9 cellular contexts compared by ENCODE assay signal in genomic region chr1:111032295-111032897, GRCh38.
DNase-seq lines count a peak whose midpoint lies in the region; ATAC-seq, FAIRE-seq and TF ChIP-seq lines count a peak whose summit lies in the region.
"Had no signal": no experiment of that assay in that cellular context is flagged by ENCODE, and none has a peak within 500 bp of the region (broad histone marks: within the 10 kb centered on the region; RNA-seq: fewer than 3 reads in every experiment).

No MANE protein-coding gene starts in this region.

- no peak overlapping the region for H2BK20ac ChIP-seq in H1 (ENCODE audit: low read length)

- H3K4me1 ChIP-seq in SK-N-SH (ENCODE audit: control insufficient read depth in 1 of 2, insufficient read depth in 2 of 2, low read depth in 1 of 2, low read length in 1 of 2), result no peaks in the 10 kb centered on the region
- H3K4me1 ChIP-seq in H1 (replicated peaks in 1 of 4; ENCODE audit: control insufficient read depth in 3 of 4, insufficient read depth in 4 of 4, low read length in 3 of 4), result no peaks in the 10 kb centered on the region
- H3K4me1 ChIP-seq in neural progenitor cell, result no peaks in the 10 kb centered on the region

- H3K27me3 Mint-ChIP-seq in activated CD4-positive, alpha-beta memory T cell treated with anti-CD3 and anti-CD28 coated beads, Interleukin-2, amount 10 ng/mL, durations not matched to agents 7 days and 5 days, result peaks cover 36% of the 10 kb centered on the region
- peaks cover 23% of the 10 kb centered on the region for H3K27me3 Mint-ChIP-seq in activated CD4-positive, alpha-beta memory T cell treated with anti-CD3 and anti-CD28 coated beads for 36 hours
- peaks cover 3% of the 10 kb centered on the region for H3K27me3 Mint-ChIP-seq in neural progenitor cell (ENCODE audit: insufficient read depth, low read depth)

- no peaks in the 10 kb centered on the region for H3K9me3 Mint-ChIP-seq in activated CD4-positive, alpha-beta memory T cell treated with anti-CD3 and anti-CD28 coated beads, Interleukin-2, amount 10 ng/mL, durations not matched to agents 7 days and 5 days
- H3K9me3 Mint-ChIP-seq in activated CD4-positive, alpha-beta memory T cell treated with anti-CD3 and anti-CD28 coated beads for 36 hours, result peaks cover 2% of the 10 kb centered on the region
- peaks cover 6% of the 10 kb centered on the region for H3K9me3 Mint-ChIP-seq in neural progenitor cell
- H3K9me3 Mint-ChIP-seq: central memory CD8-positive, alpha-beta T cell had no signal

- no peak overlapping the region for H3K9ac ChIP-seq in SK-N-SH
- H3K9ac ChIP-seq in H1 (replicated peaks in 1 of 4; ENCODE audit: extremely low read depth in 1 of 4, low read depth in 3 of 4, low read length in 3 of 4), result no peak overlapping the region
- H3K9ac ChIP-seq in neural progenitor cell, result no peak overlapping the region

- H3K27ac ChIP-seq in SK-N-SH (ENCODE audit: low read depth in 2 of 2, low read length in 1 of 2) (no peak overlapping the region), H1 (ENCODE audit: low read depth, low read length) (no peak overlapping the region), neural progenitor cell (no peak overlapping the region)

- H3K56ac ChIP-seq in H1 (replicated peaks; ENCODE audit: insufficient read length, low read depth, low read length), result no peak overlapping the region

- H2AK5ac ChIP-seq in H1 (ENCODE audit: low read depth, low read length), result no peak overlapping the region

- no peak overlapping the region for H3K27ac Mint-ChIP-seq in activated CD4-positive, alpha-beta memory T cell treated with anti-CD3 and anti-CD28 coated beads, Interleukin-2, amount 10 ng/mL, durations not matched to agents 7 days and 5 days
- no peak overlapping the region for H3K27ac Mint-ChIP-seq in activated CD4-positive, alpha-beta memory T cell treated with anti-CD3 and anti-CD28 coated beads for 36 hours
- no peak overlapping the region for H3K27ac Mint-ChIP-seq in neural progenitor cell

- peak; percentile 33 for DNase-seq in activated CD4-positive, alpha-beta memory T cell treated with anti-CD3 and anti-CD28 coated beads, Interleukin-2, amount 10 ng/mL, durations not matched to agents 7 days and 5 days
- no peak for DNase-seq in activated CD4-positive, alpha-beta memory T cell treated with anti-CD3 and anti-CD28 coated beads for 36 hours
- DNase-seq in KG1 (lab: John Stamatoyannopoulos, UW) (peak; percentile 59), SK-N-SH (peak; percentile 27), H1 (ENCODE audit: low read depth in 1 of 2, low spot score in 2 of 2) (no peak), neural progenitor cell (ENCODE audit: low spot score) (peak; percentile 49), HuH-7.5 (ENCODE audit: low spot score) (no peak)

- no peak overlapping the region for H2BK5ac ChIP-seq in H1 (ENCODE audit: low read depth, low read length)

- H3K4me1 Mint-ChIP-seq in activated CD4-positive, alpha-beta memory T cell treated with anti-CD3 and anti-CD28 coated beads, Interleukin-2, amount 10 ng/mL, durations not matched to agents 7 days and 5 days, result no peaks in the 10 kb centered on the region
- H3K4me1 Mint-ChIP-seq in activated CD4-positive, alpha-beta memory T cell treated with anti-CD3 and anti-CD28 coated beads for 36 hours (ENCODE audit: low read depth), result no peaks in the 10 kb centered on the region
- H3K4me1 Mint-ChIP-seq in neural progenitor cell, result no peaks in the 10 kb centered on the region
- H3K4me1 Mint-ChIP-seq: central memory CD8-positive, alpha-beta T cell had no signal

- TF ChIP-seq CTCF in SK-N-SH (IDR thresholded peaks at IDR 0.05) (peak; percentile 95), H1 (IDR thresholded peaks at IDR 0.05; ENCODE audit: control extremely low read depth in 1 of 3, insufficient read depth in 1 of 3, low read depth in 1 of 3, low read length in 3 of 3) (peak in 2 of 3 experiments; percentile 39 to 72; a peak in 2 of 4 replicates), neural progenitor cell (IDR thresholded peaks at IDR 0.05) (peak; percentile 96)

- H3F3A ChIP-seq in SK-N-SH (replicated peaks; ENCODE audit: insufficient read depth) (no peaks in the 10 kb centered on the region), neural progenitor cell (ENCODE audit: low read depth) (no peaks in the 10 kb centered on the region)

- H3K27me3 ChIP-seq in SK-N-SH (ENCODE audit: insufficient read depth), result no peaks in the 10 kb centered on the region
- H3K27me3 ChIP-seq in H1 (replicated peaks in 1 of 4; ENCODE audit: control insufficient read depth in 3 of 4, extremely low read depth in 1 of 4, insufficient read depth in 3 of 4, low read length in 3 of 4), result no peaks in the 10 kb centered on the region
- H3K27me3 ChIP-seq in neural progenitor cell, result no peaks in the 10 kb centered on the region

- POLR2A ChIA-PET in activated CD4-positive, alpha-beta memory T cell treated with anti-CD3 and anti-CD28 coated beads, Interleukin-2, amount 10 ng/mL, durations not matched to agents 7 days and 5 days (lab: Charles Lee), result no interaction called here
- POLR2A ChIA-PET in activated CD4-positive, alpha-beta memory T cell treated with anti-CD3 and anti-CD28 coated beads for 36 hours (lab: Charles Lee), result no interaction called here
- POLR2A ChIA-PET in SK-N-SH (lab: Yijun Ruan, JAX), result no interaction called here
- POLR2A ChIA-PET in H1 (lab: Charles Lee; ENCODE audit: partially characterized antibody), result no interaction called here

- no peak overlapping the region for H2BK120ac ChIP-seq in H1 (replicated peaks; ENCODE audit: low read depth, low read length)

- peak; percentile 63 for FAIRE-seq in H1 (lab: Jason Lieb, UNC)

- no peak overlapping the region for H3K18ac ChIP-seq in H1 (ENCODE audit: extremely low read depth, low read length)

- H3K79me2 ChIP-seq in SK-N-SH (ENCODE audit: insufficient read depth) (no peaks in the 10 kb centered on the region), H1 (ENCODE audit: control insufficient read depth in 1 of 2, insufficient read depth in 2 of 2, low read length in 2 of 2) (no peaks in the 10 kb centered on the region), neural progenitor cell (ENCODE audit: low read depth) (no peaks in the 10 kb centered on the region)

- H4K91ac ChIP-seq in H1 (replicated peaks; ENCODE audit: insufficient read length, low read length), result no peak overlapping the region

- H3K23ac ChIP-seq in H1 (ENCODE audit: insufficient read length), result no peak overlapping the region

- ATAC-seq in HG03520 (IDR thresholded peaks at IDR 0.05; ENCODE audit: unreplicated experiment), result no peak

- no peak overlapping the region for H2BK15ac ChIP-seq in H1 (ENCODE audit: low read length)

- intact Hi-C loops in activated CD4-positive, alpha-beta memory T cell treated with anti-CD3 and anti-CD28 coated beads for 36 hours (cut with micrococcal nuclease), result loop anchor here (1.0 to 5.0 kb wide), 3 partner anchors 250 to 370 kb away; no protein-coding TSS in a partner anchor

- CTCF ChIA-PET in activated CD4-positive, alpha-beta memory T cell treated with anti-CD3 and anti-CD28 coated beads, Interleukin-2, amount 10 ng/mL, durations not matched to agents 7 days and 5 days (lab: Charles Lee), result no interaction called here
- CTCF ChIA-PET in activated CD4-positive, alpha-beta memory T cell treated with anti-CD3 and anti-CD28 coated beads for 36 hours (lab: Charles Lee), result interaction anchor here (0.7 to 1.6 kb wide), 4 partner anchors 12 to 302 kb away, joined by 3 to 5 read pairs (median 4); no protein-coding TSS in a partner anchor
- CTCF ChIA-PET in SK-N-SH (lab: Yijun Ruan, JAX) (interaction anchor here (0.6 to 1.0 kb wide), 8 partner anchors 9 to 367 kb away, joined by 3 to 4 read pairs (median 3); no protein-coding TSS in a partner anchor), H1 (lab: Charles Lee; ENCODE audit: partially characterized antibody) (interaction anchor here (0.8 to 1.2 kb wide), 4 partner anchors 40 to 218 kb away, joined by 3 to 5 read pairs (median 4); no protein-coding TSS in a partner anchor)

- no peak overlapping the region for H3K4me3 Mint-ChIP-seq in activated CD4-positive, alpha-beta memory T cell treated with anti-CD3 and anti-CD28 coated beads, Interleukin-2, amount 10 ng/mL, durations not matched to agents 7 days and 5 days
- H3K4me3 Mint-ChIP-seq in activated CD4-positive, alpha-beta memory T cell treated with anti-CD3 and anti-CD28 coated beads for 36 hours, result no peak overlapping the region
- H3K4me3 Mint-ChIP-seq in neural progenitor cell, result no peak overlapping the region
- H3K4me3 Mint-ChIP-seq: central memory CD8-positive, alpha-beta T cell had no signal

- no peaks in the 10 kb centered on the region for H3K79me1 ChIP-seq in H1 (ENCODE audit: low read depth, low read length)

- H4K20me1 ChIP-seq in SK-N-SH (ENCODE audit: insufficient read depth) (no peaks in the 10 kb centered on the region), H1 (replicated peaks in 1 of 2; ENCODE audit: control insufficient read depth in 1 of 2, insufficient read depth in 2 of 2, low read length in 2 of 2) (no peaks in the 10 kb centered on the region), neural progenitor cell (ENCODE audit: low read depth) (no peaks in the 10 kb centered on the region)

- H3K23me2 ChIP-seq in H1 (ENCODE audit: low read depth, low read length), result no peaks in the 10 kb centered on the region; the same call in 1 of the 2 replicates

- H3K14ac ChIP-seq in H1 (ENCODE audit: insufficient read length), result no peak overlapping the region

- H3K4ac ChIP-seq in H1 (replicated peaks; ENCODE audit: insufficient read length, low read depth, low read length), result no peak overlapping the region

- no peak for TF ChIP-seq EP300 in SK-N-SH (IDR thresholded peaks at IDR 0.05; ENCODE audit: borderline replicate concordance in 1 of 2, low read depth in 1 of 2, low read length in 1 of 2)
- no peak for TF ChIP-seq EP300 in H1 (IDR thresholded peaks at IDR 0.05; ENCODE audit: borderline replicate concordance in 1 of 2, low read depth in 2 of 2, low read length in 2 of 2)

- no peak overlapping the region for H4K8ac ChIP-seq in H1 (ENCODE audit: extremely low read depth, insufficient read depth, low read length)

- H3K36me3 Mint-ChIP-seq in activated CD4-positive, alpha-beta memory T cell treated with anti-CD3 and anti-CD28 coated beads, Interleukin-2, amount 10 ng/mL, durations not matched to agents 7 days and 5 days (ENCODE audit: low read depth), result no peaks in the 10 kb centered on the region
- no peaks in the 10 kb centered on the region for H3K36me3 Mint-ChIP-seq in activated CD4-positive, alpha-beta memory T cell treated with anti-CD3 and anti-CD28 coated beads for 36 hours
- H3K36me3 Mint-ChIP-seq in neural progenitor cell, result no peaks in the 10 kb centered on the region

- 5% methylated on average over 9 of the region's 9 CpGs for WGBS in SK-N-SH (ENCODE audit: low lambda C conversion rate)
- 16% methylated on average over 9 of the region's 9 CpGs; no CpG with 5 or more reads in 1 of the 2 experiments for WGBS in H1 (ENCODE audit: extremely low coverage in 1 of 2, insufficient coverage in 1 of 2, insufficient read length in 1 of 2, insufficient replicate concordance in 2 of 2, low coverage in 1 of 2, low lambda C conversion rate in 2 of 2, missing lambda C conversion rate in 1 of 2), 2 experiments

- TF ChIP-seq RAD21 in SK-N-SH (IDR thresholded peaks at IDR 0.05; ENCODE audit: low read length) (peak; percentile 53; the same call in 1 of the 2 replicates), H1 (IDR thresholded peaks at IDR 0.05 in 1 of 2, conservative IDR thresholded peaks at IDR 0.05 in 1 of 2; ENCODE audit: low read depth in 2 of 2, low read length in 2 of 2) (peak; percentile 52 to 56)

- H3K4me2 ChIP-seq in SK-N-SH (no peak overlapping the region), H1 (ENCODE audit: insufficient read depth in 1 of 2, low read depth in 2 of 2, low read length in 2 of 2) (no peak overlapping the region), neural progenitor cell (no peak overlapping the region)

- no peaks in the 10 kb centered on the region for H3K36me3 ChIP-seq in SK-N-SH (replicated peaks in 1 of 2; ENCODE audit: control insufficient read depth in 1 of 2, insufficient read depth in 2 of 2, low read length in 1 of 2)
- H3K36me3 ChIP-seq in H1 (ENCODE audit: control insufficient read depth in 2 of 4, insufficient read depth in 4 of 4, low read length in 3 of 4), result no peaks in the 10 kb centered on the region
- H3K36me3 ChIP-seq in neural progenitor cell, result no peaks in the 10 kb centered on the region

- H4K5ac ChIP-seq in H1 (ENCODE audit: insufficient read length, low read depth, low read length), result no peak overlapping the region

- no peak overlapping the region for H2BK12ac ChIP-seq in H1 (ENCODE audit: low read depth, low read length)

- TF ChIP-seq POLR2A in H1 (IDR thresholded peaks at IDR 0.05; ENCODE audit: control extremely low read depth in 1 of 2, low read depth in 2 of 2, low read length in 2 of 2), result no peak

- peak overlapping the region in 1 of 2 experiments; percentile 34; a peak in 1 of 4 replicates for H3K4me3 ChIP-seq in SK-N-SH (ENCODE audit: low read depth in 2 of 2, low read length in 1 of 2)
- H3K4me3 ChIP-seq in H1 (ENCODE audit: extremely low read depth in 1 of 4, insufficient read depth in 2 of 4, low read depth in 3 of 4, low read length in 4 of 4), result no peak overlapping the region
- H3K4me3 ChIP-seq in neural progenitor cell, result no peak overlapping the region

- no peaks in the 10 kb centered on the region for H3K9me2 ChIP-seq in SK-N-SH

- H3K9me3 ChIP-seq in SK-N-SH (no peaks in the 10 kb centered on the region), H1 (ENCODE audit: insufficient read depth in 2 of 2, low read depth in 1 of 2, low read length in 1 of 2) (peaks cover 0 to 6% of the 10 kb centered on the region in 2 experiments; a peak in 1 of 4 replicates), neural progenitor cell (ENCODE audit: low read depth) (no peaks in the 10 kb centered on the region)

- no peak overlapping the region; the same call in 1 of the 2 replicates for H2AFZ ChIP-seq in SK-N-SH (ENCODE audit: low read depth)
- no peak overlapping the region for H2AFZ ChIP-seq in H1 (ENCODE audit: low read length)
- H2AFZ ChIP-seq in neural progenitor cell (replicated peaks), result no peak overlapping the region

Comparison
In these comparisons a context has a peak if more than half of its experiments do, and no peak if none do; other contexts are left out.
1. DNase-seq: peak in activated CD4-positive, alpha-beta memory T cell treated with anti-CD3 and anti-CD28 coated beads, Interleukin-2, amount 10 ng/mL, durations not matched to agents 7 days and 5 days (single experiment), KG1 (single experiment), SK-N-SH (single experiment) and neural progenitor cell (single experiment); none in activated CD4-positive, alpha-beta memory T cell treated with anti-CD3 and anti-CD28 coated beads for 36 hours (single experiment), H1 (0 of 2) and HuH-7.5 (single experiment).
2. Peak in every context shown above with its lines, with median percentiles within 50 percentile points of each other: CTCF ChIP-seq.